Comparison of ENCODE assay signal across 15 cellular contexts in genomic region chr17:63785556-63785955, GRCh38. TPM values are rescaled to one million over a fixed set of nuclear protein-coding genes. Genes with fewer than 3 reads are reported as not detected.
DNase-seq lines count a peak whose midpoint lies in the region; FAIRE-seq and TF ChIP-seq lines count a peak whose summit lies in the region.
"Had no signal": no experiment of that assay in that cellular context is flagged by ENCODE, and none has a peak within 500 bp of the region (broad histone marks: within the 10 kb centered on the region; RNA-seq: fewer than 3 reads in every experiment).

No MANE protein-coding gene starts in this region.

- no peak for TF ChIP-seq CTCF in chondrocyte (IDR thresholded peaks at IDR 0.05)
- no peak for TF ChIP-seq CTCF in keratinocyte (optimal IDR thresholded peaks at IDR 0.05 in 1 of 3, IDR thresholded peaks at IDR 0.05 in 1 of 3, conservative IDR thresholded peaks at IDR 0.05 in 1 of 3; ENCODE audit: extremely low read depth in 1 of 3, insufficient read depth in 2 of 3, low read length in 3 of 3)

- H3K9me3 ChIP-seq in keratinocyte (ENCODE audit: control insufficient read depth, low read depth, low read length): no peaks in the 10 kb centered on the region

- H3K27ac ChIP-seq in keratinocyte (ENCODE audit: control insufficient read depth, insufficient read depth, low read length): peak overlapping the region; percentile 97

- H3K36me3 ChIP-seq in keratinocyte (ENCODE audit: control insufficient read depth in 2 of 2, extremely low read depth in 1 of 2, insufficient read depth in 2 of 2, low read length in 2 of 2): peaks cover 11 to 20% of the 10 kb centered on the region in 2 experiments

- H3K4me3 ChIP-seq in keratinocyte (ENCODE audit: control insufficient read depth in 2 of 3, extremely low read depth in 1 of 3, insufficient read depth in 2 of 3, low read depth in 1 of 3, low read length in 3 of 3): no peak overlapping the region

- peak; percentile 60 for FAIRE-seq in keratinocyte (lab: Jason Lieb, UNC)

- H3K36me3 Mint-ChIP-seq in chondrocyte (ENCODE audit: low read depth): peaks cover 13% of the 10 kb centered on the region

- H3K79me2 ChIP-seq in keratinocyte (ENCODE audit: control insufficient read depth, insufficient read depth, low read length): peaks cover 82% of the 10 kb centered on the region

- H3K9ac ChIP-seq in keratinocyte (ENCODE audit: control insufficient read depth, extremely low read depth, insufficient read depth, low read length): peak overlapping the region; percentile 73

- H2AFZ ChIP-seq in keratinocyte (ENCODE audit: control insufficient read depth, low read length): no peak overlapping the region

- H3K4me1 ChIP-seq in keratinocyte (ENCODE audit: control insufficient read depth, extremely low read depth, insufficient read depth, low read length): peaks cover 54% of the 10 kb centered on the region

- dilution Hi-C loops in keratinocyte (cut with MboI; ENCODE audit: extremely low pct_ligation_motif_present, low sequenced_read_pairs): no loop called here

- H3K4me3 Mint-ChIP-seq in chondrocyte (ENCODE audit: unreplicated experiment): no peak overlapping the region
- H3K4me3 Mint-ChIP-seq: neural crest cell had no signal

- no peaks in the 10 kb centered on the region for H3K27me3 Mint-ChIP-seq in chondrocyte (ENCODE audit: low read depth)

- H3K9me1 ChIP-seq in keratinocyte (ENCODE audit: control insufficient read depth, extremely low read depth, insufficient read depth, low read length): no peaks in the 10 kb centered on the region

- H3K27ac Mint-ChIP-seq in chondrocyte (ENCODE audit: unreplicated experiment): peak overlapping the region; percentile 63

- DNase-seq in COLO829 (ENCODE audit: low spot score): peak; percentile 93
- peak; percentile 67 for DNase-seq in LHCN-M2 (ENCODE audit: low read depth)
- DNase-seq in chondrocyte (ENCODE audit: low spot score): no peak
- no peak for DNase-seq in keratinocyte (ENCODE audit: low read depth, low spot score)
- no peak for DNase-seq in mesenteric fat pad (ENCODE audit: low spot score)
- DNase-seq in ureter (ENCODE audit: low spot score): no peak
- DNase-seq in cerebellar nuclear complex (lab: John Stamatoyannopoulos, UW): no peak
- no peak for DNase-seq in DMS 273 treated with DMSO at 0.1 percent for 48 hours (lab: John Stamatoyannopoulos, UW)
- DNase-seq: amniotic stem cell; COR-L47; effector CD8-positive, alpha-beta T cell; hypothalamus; NCI-H1105; NCI-H524 treated with DMSO at 0.1 percent for 48 hours had no signal

- no peaks in the 10 kb centered on the region for H3K27me3 ChIP-seq in keratinocyte (ENCODE audit: control insufficient read depth, extremely low read depth, insufficient read depth, low read length)

- H4K20me1 ChIP-seq in keratinocyte (ENCODE audit: control insufficient read depth, extremely low read depth, insufficient read depth, low read length): peaks cover 6% of the 10 kb centered on the region

- peak overlapping the region; percentile 54 for H3K4me2 ChIP-seq in keratinocyte (ENCODE audit: control insufficient read depth, extremely low read depth, insufficient read depth, low read depth, low read length)

- peaks cover 21% of the 10 kb centered on the region for H3K4me1 Mint-ChIP-seq in chondrocyte (ENCODE audit: low read depth)

- no peaks in the 10 kb centered on the region for H3K9me3 Mint-ChIP-seq in chondrocyte (ENCODE audit: low read depth)
- H3K9me3 Mint-ChIP-seq: neural crest cell had no signal

RNA-seq across cellular contexts. Expression of gene DDX42, which starts 11.6 kb away (rescaled TPM):
- total RNA-seq in LHCN-M2 (2014; rRNA removed) (38.1 and 49.6 TPM in 2 replicates), chondrocyte (94.6 to 120 TPM (median 99.0 TPM) in 3 replicates), mesenteric fat pad (130 TPM), ureter (185 TPM)
- polyA plus RNA-seq in LHCN-M2 (2012): 45.3 TPM
- 74.8 to 116 TPM (median 86.2 TPM) in 3 replicates for polyA plus RNA-seq in keratinocyte
- 74.2 TPM for polyA plus RNA-seq in keratinocyte (2011; ENCODE audit: low read depth)
- polyA plus RNA-seq in keratinocyte (2011; cell fraction: cytosol; rRNA removed): 48.2 and 63.9 TPM in 2 replicates
- 277 and 324 TPM in 2 replicates for polyA plus RNA-seq in keratinocyte (2011; cell fraction: nucleus; rRNA removed)
- 40.9 and 67.4 TPM in 2 replicates for polyA plus RNA-seq in keratinocyte (2012; ENCODE audit: low replicate concordance)
- polyA minus RNA-seq in keratinocyte: 38.2 to 89.4 TPM (median 41.3 TPM) in 3 replicates
- polyA minus RNA-seq in keratinocyte (2011; cell fraction: cytosol; rRNA and poly(A)+ RNA removed): 45.7 TPM
- polyA minus RNA-seq in keratinocyte (2011; cell fraction: nucleus; rRNA and poly(A)+ RNA removed): 64.8 and 154 TPM in 2 replicates

RNA-seq across cellular contexts. Expression of gene CCDC47, which starts 12.2 kb away (rescaled TPM):
- 51.3 and 60.3 TPM in 2 replicates for total RNA-seq in LHCN-M2 (2014; rRNA removed)
- polyA plus RNA-seq in LHCN-M2 (2012): 27.1 TPM
- 63.5 to 65.1 TPM (median 64.9 TPM) in 3 replicates for total RNA-seq in chondrocyte
- 56.5 to 86.4 TPM (median 73.6 TPM) in 3 replicates for polyA plus RNA-seq in keratinocyte
- 179 TPM for polyA plus RNA-seq in keratinocyte (2011; ENCODE audit: low read depth)
- 22.8 and 38.7 TPM in 2 replicates for polyA plus RNA-seq in keratinocyte (2011; cell fraction: cytosol; rRNA removed)
- polyA plus RNA-seq in keratinocyte (2011; cell fraction: nucleus; rRNA removed): 113 and 159 TPM in 2 replicates
- 68.3 and 69.3 TPM in 2 replicates for polyA plus RNA-seq in keratinocyte (2012; ENCODE audit: low replicate concordance)
- polyA minus RNA-seq in keratinocyte: 30.4 to 78.8 TPM (median 48.3 TPM) in 3 replicates
- 34.0 TPM for polyA minus RNA-seq in keratinocyte (2011; cell fraction: cytosol; rRNA and poly(A)+ RNA removed)
- 81.0 and 137 TPM in 2 replicates for polyA minus RNA-seq in keratinocyte (2011; cell fraction: nucleus; rRNA and poly(A)+ RNA removed)
- total RNA-seq in mesenteric fat pad: 110 TPM
- total RNA-seq in ureter: 94.9 TPM

RNA-seq across cellular contexts. Expression of gene PSMC5, which starts 41.7 kb away (rescaled TPM):
- 51.4 and 71.6 TPM in 2 replicates for total RNA-seq in LHCN-M2 (2014; rRNA removed)
- 189 TPM for polyA plus RNA-seq in LHCN-M2 (2012)
- 92.3 to 112 TPM (median 94.9 TPM) in 3 replicates for total RNA-seq in chondrocyte
- 111 to 208 TPM (median 141 TPM) in 3 replicates for polyA plus RNA-seq in keratinocyte
- polyA plus RNA-seq in keratinocyte (2011; ENCODE audit: low read depth): 130 TPM
- polyA plus RNA-seq in keratinocyte (2011; cell fraction: cytosol; rRNA removed): 141 and 155 TPM in 2 replicates
- polyA plus RNA-seq in keratinocyte (2011; cell fraction: nucleus; rRNA removed): 115 TPM in 2 replicates
- polyA plus RNA-seq in keratinocyte (2012; ENCODE audit: low replicate concordance): 93.3 and 143 TPM in 2 replicates
- polyA minus RNA-seq in keratinocyte: 71.5 to 165 TPM (median 143 TPM) in 3 replicates
- 100 TPM for polyA minus RNA-seq in keratinocyte (2011; cell fraction: cytosol; rRNA and poly(A)+ RNA removed)
- polyA minus RNA-seq in keratinocyte (2011; cell fraction: nucleus; rRNA and poly(A)+ RNA removed): 36.1 and 56.9 TPM in 2 replicates
- total RNA-seq in mesenteric fat pad: 115 TPM
- total RNA-seq in ureter: 121 TPM

RNA-seq across cellular contexts. Expression of gene FTSJ3, which starts 41.9 kb away (rescaled TPM):
- total RNA-seq in LHCN-M2 (2014; rRNA removed) (39.1 and 44.3 TPM in 2 replicates), chondrocyte (26.5 to 41.4 TPM (median 27.9 TPM) in 3 replicates), mesenteric fat pad (28.8 TPM), ureter (56.7 TPM)
- 29.7 TPM for polyA plus RNA-seq in LHCN-M2 (2012)
- polyA plus RNA-seq in keratinocyte: 35.4 to 48.5 TPM (median 43.7 TPM) in 3 replicates
- polyA plus RNA-seq in keratinocyte (2011; ENCODE audit: low read depth): 22.7 TPM
- polyA plus RNA-seq in keratinocyte (2011; cell fraction: cytosol; rRNA removed): 26.8 and 31.6 TPM in 2 replicates
- polyA plus RNA-seq in keratinocyte (2011; cell fraction: nucleus; rRNA removed): 65.6 and 77.0 TPM in 2 replicates
- 19.0 and 39.7 TPM in 2 replicates for polyA plus RNA-seq in keratinocyte (2012; ENCODE audit: low replicate concordance)
- polyA minus RNA-seq in keratinocyte: 41.5 to 50.2 TPM (median 46.3 TPM) in 3 replicates
- 18.6 TPM for polyA minus RNA-seq in keratinocyte (2011; cell fraction: cytosol; rRNA and poly(A)+ RNA removed)
- 45.5 and 50.7 TPM in 2 replicates for polyA minus RNA-seq in keratinocyte (2011; cell fraction: nucleus; rRNA and poly(A)+ RNA removed)

RNA-seq across cellular contexts. Expression of gene STRADA, which starts 44.0 kb away (rescaled TPM):
- total RNA-seq in LHCN-M2 (2014; rRNA removed) (21.6 and 21.7 TPM in 2 replicates), chondrocyte (26.2 to 47.3 TPM (median 27.1 TPM) in 3 replicates), mesenteric fat pad (34.3 TPM), ureter (58.6 TPM)
- 20.3 TPM for polyA plus RNA-seq in LHCN-M2 (2012)
- 25.9 to 29.0 TPM (median 26.3 TPM) in 3 replicates for polyA plus RNA-seq in keratinocyte
- 28.3 TPM for polyA plus RNA-seq in keratinocyte (2011; ENCODE audit: low read depth)
- 21.8 and 29.0 TPM in 2 replicates for polyA plus RNA-seq in keratinocyte (2011; cell fraction: cytosol; rRNA removed)
- polyA plus RNA-seq in keratinocyte (2011; cell fraction: nucleus; rRNA removed): 65.4 and 84.0 TPM in 2 replicates
- 20.1 and 20.8 TPM in 2 replicates for polyA plus RNA-seq in keratinocyte (2012; ENCODE audit: low replicate concordance)
- 30.6 to 46.1 TPM (median 33.6 TPM) in 3 replicates for polyA minus RNA-seq in keratinocyte
- 11.5 TPM for polyA minus RNA-seq in keratinocyte (2011; cell fraction: cytosol; rRNA and poly(A)+ RNA removed)
- polyA minus RNA-seq in keratinocyte (2011; cell fraction: nucleus; rRNA and poly(A)+ RNA removed): 24.5 and 48.1 TPM in 2 replicates

Comparison
In these comparisons a context has a peak if more than half of its experiments do, and no peak if none do; other contexts are left out.
1. DNase-seq: peak in COLO829 (single experiment) and LHCN-M2 (single experiment); none in chondrocyte (single experiment), keratinocyte (single experiment), mesenteric fat pad (single experiment), ureter (single experiment), cerebellar nuclear complex (0 of 2) and DMS 273 treated with DMSO at 0.1 percent for 48 hours (single experiment).